In the genomic region with DNA sequence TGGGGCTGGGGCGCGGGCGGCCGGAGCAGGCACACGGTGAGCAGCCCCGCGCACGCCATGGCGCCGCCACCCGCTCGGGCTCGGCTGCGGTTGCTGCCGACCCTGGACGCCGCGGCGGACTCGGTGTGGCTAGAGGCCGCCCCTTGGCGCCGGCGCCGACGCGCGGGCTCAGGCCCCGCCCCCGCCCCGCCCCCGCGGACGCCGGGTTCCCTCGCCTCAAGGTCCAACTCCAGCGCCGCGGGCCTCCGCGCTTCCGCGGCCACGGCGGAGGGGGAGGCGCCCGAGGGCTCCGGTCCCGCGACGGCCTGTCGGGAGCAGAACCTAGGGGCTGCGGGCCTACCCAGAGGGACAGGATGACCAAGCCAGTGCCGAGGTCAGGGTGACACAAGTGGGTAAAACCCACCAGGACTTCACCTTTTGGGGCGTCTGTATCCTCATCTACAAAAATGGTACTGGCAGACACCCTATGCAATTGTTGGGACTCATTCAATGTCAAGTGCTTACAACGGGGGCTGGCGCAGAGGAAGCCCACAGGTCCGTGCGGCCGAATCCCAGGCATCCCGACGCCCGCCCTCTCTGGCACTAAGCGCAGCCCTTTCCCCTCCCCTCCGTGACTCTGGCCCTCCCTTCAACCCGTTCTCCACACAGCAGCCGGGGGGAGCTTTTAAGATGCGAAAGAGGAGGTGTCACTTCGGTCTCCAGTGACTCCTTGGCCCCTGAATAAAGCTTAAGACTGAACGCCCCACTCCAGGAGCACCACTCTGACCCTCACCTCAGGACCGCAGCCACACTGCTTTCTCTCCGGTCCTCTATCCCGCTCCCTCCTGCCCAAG, we compare ENCODE assay signal across 1 cellular context.
A peak's percentile ranks its signal among the peaks of the same experiment; 100 is the strongest.
TF ChIP-seq lines count a peak whose summit lies in the region.

A gene with protein sequence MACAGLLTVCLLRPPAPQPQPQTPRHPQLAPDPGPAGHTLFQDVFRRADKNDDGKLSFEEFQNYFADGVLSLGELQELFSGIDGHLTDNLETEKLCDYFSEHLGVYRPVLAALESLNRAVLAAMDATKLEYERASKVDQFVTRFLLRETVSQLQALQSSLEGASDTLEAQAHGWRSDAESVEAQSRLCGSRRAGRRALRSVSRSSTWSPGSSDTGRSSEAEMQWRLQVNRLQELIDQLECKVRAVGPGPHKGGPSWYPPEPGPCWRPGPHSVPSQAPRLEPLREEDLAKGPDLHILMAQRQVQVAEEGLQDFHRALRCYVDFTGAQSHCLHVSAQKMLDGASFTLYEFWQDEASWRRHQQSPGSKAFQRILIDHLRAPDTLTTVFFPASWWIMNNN (minus strand): TSS at position 135 of the 833 bp plus-strand sequence. CDS start 76 bp downstream, at position 59.

TF ChIP-seq in HEK293, 187 proteins besides CTCF, POLR2A, EP300 and RAD21 (continued from another document and continues in another):
- TF ChIP-seq, protein P1, sequence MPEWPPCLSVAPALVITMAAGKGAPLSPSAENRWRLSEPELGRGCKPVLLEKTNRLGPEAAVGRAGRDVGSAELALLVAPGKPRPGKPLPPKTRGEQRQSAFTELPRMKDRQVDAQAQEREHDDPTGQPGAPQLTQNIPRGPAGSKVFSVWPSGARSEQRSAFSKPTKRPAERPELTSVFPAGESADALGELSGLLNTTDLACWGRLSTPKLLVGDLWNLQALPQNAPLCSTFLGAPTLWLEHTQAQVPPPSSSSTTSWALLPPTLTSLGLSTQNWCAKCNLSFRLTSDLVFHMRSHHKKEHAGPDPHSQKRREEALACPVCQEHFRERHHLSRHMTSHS (tag by site-specific recombination; IDR thresholded peaks at IDR 0.05) = no peak
- TF ChIP-seq SP3 (tag by site-specific recombination; IDR thresholded peaks at IDR 0.05) (peak; percentile 76), ZIC2 (tag by site-specific recombination; IDR thresholded peaks at IDR 0.05) (no peak), GLIS1 (tag by site-specific recombination; IDR thresholded peaks at IDR 0.05) (peak; percentile 33; the same call in 1 of the 2 replicates), ZNF677 (tag by site-specific recombination; IDR thresholded peaks at IDR 0.05) (no peak), ZNF394 (tag by site-specific recombination; IDR thresholded peaks at IDR 0.05; ENCODE audit: borderline replicate concordance) (no peak), FEZF1 (tag by site-specific recombination; IDR thresholded peaks at IDR 0.05) (no peak), ZNF555 (tag by site-specific recombination; conservative IDR thresholded peaks at IDR 0.05) (no peak), ZNF660 (tag by site-specific recombination; IDR thresholded peaks at IDR 0.05) (no peak), SP7 (tag by site-specific recombination; IDR thresholded peaks at IDR 0.05) (peak; percentile 55; the same call in 1 of the 2 replicates), SCRT2 (tag by site-specific recombination; IDR thresholded peaks at IDR 0.05) (peak; percentile 40; the same call in 1 of the 2 replicates), ZNF514 (tag by site-specific recombination; IDR thresholded peaks at IDR 0.05) (no peak), ZNF350 (tag by site-specific recombination; IDR thresholded peaks at IDR 0.05) (no peak), GLI4 (tag by site-specific recombination; IDR thresholded peaks at IDR 0.05) (no peak)
- TF ChIP-seq, protein P2, sequence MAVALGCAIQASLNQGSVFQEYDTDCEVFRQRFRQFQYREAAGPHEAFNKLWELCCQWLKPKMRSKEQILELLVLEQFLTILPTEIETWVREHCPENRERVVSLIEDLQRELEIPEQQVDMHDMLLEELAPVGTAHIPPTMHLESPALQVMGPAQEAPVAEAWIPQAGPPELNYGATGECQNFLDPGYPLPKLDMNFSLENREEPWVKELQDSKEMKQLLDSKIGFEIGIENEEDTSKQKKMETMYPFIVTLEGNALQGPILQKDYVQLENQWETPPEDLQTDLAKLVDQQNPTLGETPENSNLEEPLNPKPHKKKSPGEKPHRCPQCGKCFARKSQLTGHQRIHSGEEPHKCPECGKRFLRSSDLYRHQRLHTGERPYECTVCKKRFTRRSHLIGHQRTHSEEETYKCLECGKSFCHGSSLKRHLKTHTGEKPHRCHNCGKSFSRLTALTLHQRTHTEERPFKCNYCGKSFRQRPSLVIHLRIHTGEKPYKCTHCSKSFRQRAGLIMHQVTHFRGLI (tag by site-specific recombination; IDR thresholded peaks at IDR 0.05) = no peak
- TF ChIP-seq, protein P3, sequence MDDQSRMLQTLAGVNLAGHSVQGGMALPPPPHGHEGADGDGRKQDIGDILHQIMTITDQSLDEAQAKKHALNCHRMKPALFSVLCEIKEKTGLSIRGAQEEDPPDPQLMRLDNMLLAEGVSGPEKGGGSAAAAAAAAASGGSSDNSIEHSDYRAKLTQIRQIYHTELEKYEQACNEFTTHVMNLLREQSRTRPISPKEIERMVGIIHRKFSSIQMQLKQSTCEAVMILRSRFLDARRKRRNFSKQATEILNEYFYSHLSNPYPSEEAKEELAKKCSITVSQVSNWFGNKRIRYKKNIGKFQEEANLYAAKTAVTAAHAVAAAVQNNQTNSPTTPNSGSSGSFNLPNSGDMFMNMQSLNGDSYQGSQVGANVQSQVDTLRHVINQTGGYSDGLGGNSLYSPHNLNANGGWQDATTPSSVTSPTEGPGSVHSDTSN (CRISPR knock-in tag; IDR thresholded peaks at IDR 0.05) = peak; percentile 53; the same call in 1 of the 2 replicates
- TF ChIP-seq, protein P4, sequence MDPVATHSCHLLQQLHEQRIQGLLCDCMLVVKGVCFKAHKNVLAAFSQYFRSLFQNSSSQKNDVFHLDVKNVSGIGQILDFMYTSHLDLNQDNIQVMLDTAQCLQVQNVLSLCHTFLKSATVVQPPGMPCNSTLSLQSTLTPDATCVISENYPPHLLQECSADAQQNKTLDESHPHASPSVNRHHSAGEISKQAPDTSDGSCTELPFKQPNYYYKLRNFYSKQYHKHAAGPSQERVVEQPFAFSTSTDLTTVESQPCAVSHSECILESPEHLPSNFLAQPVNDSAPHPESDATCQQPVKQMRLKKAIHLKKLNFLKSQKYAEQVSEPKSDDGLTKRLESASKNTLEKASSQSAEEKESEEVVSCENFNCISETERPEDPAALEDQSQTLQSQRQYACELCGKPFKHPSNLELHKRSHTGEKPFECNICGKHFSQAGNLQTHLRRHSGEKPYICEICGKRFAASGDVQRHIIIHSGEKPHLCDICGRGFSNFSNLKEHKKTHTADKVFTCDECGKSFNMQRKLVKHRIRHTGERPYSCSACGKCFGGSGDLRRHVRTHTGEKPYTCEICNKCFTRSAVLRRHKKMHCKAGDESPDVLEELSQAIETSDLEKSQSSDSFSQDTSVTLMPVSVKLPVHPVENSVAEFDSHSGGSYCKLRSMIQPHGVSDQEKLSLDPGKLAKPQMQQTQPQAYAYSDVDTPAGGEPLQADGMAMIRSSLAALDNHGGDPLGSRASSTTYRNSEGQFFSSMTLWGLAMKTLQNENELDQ (tag by site-specific recombination; IDR thresholded peaks at IDR 0.05; ENCODE audit: low read depth) = no peak
- TF ChIP-seq, protein P5, sequence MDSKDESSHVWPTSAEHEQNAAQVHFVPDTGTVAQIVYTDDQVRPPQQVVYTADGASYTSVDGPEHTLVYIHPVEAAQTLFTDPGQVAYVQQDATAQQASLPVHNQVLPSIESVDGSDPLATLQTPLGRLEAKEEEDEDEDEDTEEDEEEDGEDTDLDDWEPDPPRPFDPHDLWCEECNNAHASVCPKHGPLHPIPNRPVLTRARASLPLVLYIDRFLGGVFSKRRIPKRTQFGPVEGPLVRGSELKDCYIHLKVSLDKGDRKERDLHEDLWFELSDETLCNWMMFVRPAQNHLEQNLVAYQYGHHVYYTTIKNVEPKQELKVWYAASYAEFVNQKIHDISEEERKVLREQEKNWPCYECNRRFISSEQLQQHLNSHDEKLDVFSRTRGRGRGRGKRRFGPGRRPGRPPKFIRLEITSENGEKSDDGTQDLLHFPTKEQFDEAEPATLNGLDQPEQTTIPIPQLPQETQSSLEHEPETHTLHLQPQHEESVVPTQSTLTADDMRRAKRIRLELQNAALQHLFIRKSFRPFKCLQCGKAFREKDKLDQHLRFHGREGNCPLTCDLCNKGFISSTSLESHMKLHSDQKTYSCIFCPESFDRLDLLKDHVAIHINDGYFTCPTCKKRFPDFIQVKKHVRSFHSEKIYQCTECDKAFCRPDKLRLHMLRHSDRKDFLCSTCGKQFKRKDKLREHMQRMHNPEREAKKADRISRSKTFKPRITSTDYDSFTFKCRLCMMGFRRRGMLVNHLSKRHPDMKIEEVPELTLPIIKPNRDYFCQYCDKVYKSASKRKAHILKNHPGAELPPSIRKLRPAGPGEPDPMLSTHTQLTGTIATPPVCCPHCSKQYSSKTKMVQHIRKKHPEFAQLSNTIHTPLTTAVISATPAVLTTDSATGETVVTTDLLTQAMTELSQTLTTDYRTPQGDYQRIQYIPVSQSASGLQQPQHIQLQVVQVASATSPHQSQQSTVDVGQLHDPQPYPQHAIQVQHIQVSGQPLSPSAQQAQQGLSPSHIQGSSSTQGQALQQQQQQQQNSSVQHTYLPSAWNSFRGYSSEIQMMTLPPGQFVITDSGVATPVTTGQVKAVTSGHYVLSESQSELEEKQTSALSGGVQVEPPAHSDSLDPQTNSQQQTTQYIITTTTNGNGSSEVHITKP (tag by site-specific recombination; IDR thresholded peaks at IDR 0.05) = peak; percentile 89
- TF ChIP-seq, protein P6, sequence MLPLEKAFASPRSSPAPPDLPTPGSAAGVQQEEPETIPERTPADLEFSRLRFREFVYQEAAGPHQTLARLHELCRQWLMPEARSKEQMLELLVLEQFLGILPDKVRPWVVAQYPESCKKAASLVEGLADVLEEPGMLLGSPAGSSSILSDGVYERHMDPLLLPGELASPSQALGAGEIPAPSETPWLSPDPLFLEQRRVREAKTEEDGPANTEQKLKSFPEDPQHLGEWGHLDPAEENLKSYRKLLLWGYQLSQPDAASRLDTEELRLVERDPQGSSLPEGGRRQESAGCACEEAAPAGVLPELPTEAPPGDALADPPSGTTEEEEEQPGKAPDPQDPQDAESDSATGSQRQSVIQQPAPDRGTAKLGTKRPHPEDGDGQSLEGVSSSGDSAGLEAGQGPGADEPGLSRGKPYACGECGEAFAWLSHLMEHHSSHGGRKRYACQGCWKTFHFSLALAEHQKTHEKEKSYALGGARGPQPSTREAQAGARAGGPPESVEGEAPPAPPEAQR (tag by site-specific recombination; IDR thresholded peaks at IDR 0.05) = no peak
- TF ChIP-seq, protein P7, sequence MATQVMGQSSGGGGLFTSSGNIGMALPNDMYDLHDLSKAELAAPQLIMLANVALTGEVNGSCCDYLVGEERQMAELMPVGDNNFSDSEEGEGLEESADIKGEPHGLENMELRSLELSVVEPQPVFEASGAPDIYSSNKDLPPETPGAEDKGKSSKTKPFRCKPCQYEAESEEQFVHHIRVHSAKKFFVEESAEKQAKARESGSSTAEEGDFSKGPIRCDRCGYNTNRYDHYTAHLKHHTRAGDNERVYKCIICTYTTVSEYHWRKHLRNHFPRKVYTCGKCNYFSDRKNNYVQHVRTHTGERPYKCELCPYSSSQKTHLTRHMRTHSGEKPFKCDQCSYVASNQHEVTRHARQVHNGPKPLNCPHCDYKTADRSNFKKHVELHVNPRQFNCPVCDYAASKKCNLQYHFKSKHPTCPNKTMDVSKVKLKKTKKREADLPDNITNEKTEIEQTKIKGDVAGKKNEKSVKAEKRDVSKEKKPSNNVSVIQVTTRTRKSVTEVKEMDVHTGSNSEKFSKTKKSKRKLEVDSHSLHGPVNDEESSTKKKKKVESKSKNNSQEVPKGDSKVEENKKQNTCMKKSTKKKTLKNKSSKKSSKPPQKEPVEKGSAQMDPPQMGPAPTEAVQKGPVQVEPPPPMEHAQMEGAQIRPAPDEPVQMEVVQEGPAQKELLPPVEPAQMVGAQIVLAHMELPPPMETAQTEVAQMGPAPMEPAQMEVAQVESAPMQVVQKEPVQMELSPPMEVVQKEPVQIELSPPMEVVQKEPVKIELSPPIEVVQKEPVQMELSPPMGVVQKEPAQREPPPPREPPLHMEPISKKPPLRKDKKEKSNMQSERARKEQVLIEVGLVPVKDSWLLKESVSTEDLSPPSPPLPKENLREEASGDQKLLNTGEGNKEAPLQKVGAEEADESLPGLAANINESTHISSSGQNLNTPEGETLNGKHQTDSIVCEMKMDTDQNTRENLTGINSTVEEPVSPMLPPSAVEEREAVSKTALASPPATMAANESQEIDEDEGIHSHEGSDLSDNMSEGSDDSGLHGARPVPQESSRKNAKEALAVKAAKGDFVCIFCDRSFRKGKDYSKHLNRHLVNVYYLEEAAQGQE (tag by site-specific recombination; IDR thresholded peaks at IDR 0.05) = no peak
- TF ChIP-seq, protein P8, sequence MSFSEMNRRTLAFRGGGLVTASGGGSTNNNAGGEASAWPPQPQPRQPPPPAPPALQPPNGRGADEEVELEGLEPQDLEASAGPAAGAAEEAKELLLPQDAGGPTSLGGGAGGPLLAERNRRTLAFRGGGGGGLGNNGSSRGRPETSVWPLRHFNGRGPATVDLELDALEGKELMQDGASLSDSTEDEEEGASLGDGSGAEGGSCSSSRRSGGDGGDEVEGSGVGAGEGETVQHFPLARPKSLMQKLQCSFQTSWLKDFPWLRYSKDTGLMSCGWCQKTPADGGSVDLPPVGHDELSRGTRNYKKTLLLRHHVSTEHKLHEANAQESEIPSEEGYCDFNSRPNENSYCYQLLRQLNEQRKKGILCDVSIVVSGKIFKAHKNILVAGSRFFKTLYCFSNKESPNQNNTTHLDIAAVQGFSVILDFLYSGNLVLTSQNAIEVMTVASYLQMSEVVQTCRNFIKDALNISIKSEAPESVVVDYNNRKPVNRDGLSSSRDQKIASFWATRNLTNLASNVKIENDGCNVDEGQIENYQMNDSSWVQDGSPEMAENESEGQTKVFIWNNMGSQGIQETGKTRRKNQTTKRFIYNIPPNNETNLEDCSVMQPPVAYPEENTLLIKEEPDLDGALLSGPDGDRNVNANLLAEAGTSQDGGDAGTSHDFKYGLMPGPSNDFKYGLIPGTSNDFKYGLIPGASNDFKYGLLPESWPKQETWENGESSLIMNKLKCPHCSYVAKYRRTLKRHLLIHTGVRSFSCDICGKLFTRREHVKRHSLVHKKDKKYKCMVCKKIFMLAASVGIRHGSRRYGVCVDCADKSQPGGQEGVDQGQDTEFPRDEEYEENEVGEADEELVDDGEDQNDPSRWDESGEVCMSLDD (tag by site-specific recombination; IDR thresholded peaks at IDR 0.05) = 0 out of 2 replicates have a peak, but pooled peaks have one; percentile 14
- TF ChIP-seq, protein P9, sequence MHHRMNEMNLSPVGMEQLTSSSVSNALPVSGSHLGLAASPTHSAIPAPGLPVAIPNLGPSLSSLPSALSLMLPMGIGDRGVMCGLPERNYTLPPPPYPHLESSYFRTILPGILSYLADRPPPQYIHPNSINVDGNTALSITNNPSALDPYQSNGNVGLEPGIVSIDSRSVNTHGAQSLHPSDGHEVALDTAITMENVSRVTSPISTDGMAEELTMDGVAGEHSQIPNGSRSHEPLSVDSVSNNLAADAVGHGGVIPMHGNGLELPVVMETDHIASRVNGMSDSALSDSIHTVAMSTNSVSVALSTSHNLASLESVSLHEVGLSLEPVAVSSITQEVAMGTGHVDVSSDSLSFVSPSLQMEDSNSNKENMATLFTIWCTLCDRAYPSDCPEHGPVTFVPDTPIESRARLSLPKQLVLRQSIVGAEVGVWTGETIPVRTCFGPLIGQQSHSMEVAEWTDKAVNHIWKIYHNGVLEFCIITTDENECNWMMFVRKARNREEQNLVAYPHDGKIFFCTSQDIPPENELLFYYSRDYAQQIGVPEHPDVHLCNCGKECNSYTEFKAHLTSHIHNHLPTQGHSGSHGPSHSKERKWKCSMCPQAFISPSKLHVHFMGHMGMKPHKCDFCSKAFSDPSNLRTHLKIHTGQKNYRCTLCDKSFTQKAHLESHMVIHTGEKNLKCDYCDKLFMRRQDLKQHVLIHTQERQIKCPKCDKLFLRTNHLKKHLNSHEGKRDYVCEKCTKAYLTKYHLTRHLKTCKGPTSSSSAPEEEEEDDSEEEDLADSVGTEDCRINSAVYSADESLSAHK (tag by site-specific recombination; IDR thresholded peaks at IDR 0.05) = no peak
